ENCODE assay signal across 8 cellular contexts in the genomic region with DNA sequence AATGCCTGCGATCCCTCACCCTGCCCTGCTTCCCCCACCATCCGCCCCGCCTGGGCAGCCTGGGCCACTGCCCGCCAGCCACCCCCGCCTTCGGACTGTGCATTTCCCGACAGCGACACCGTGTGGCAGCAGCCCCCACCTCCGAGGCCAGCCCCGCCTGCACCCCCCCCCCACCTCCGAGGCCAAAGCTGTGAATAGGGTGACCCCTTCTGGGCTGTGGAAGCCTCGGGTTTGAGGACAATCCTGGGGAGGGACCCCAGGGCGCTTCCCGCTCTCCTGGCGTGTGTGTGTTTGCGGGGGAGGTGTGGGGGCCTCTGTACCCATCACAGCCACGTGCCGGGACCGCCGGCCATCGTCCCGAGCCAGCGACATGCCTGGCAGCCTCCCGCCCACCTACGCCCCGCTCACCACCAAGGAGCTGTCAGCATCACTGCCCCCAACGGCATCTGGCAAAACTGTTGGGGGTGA. TPM values are rescaled to one million over a fixed set of nuclear protein-coding genes. Genes with fewer than 3 reads are reported as not detected.
DNase-seq lines count a peak whose midpoint lies in the region; ATAC-seq and TF ChIP-seq lines count a peak whose summit lies in the region.

No MANE protein-coding gene starts in this region.

- WGBS in esophagus muscularis mucosa = no CpG with 5 or more reads among the region's 28 CpGs

- TF ChIP-seq POLR2A in esophagus muscularis mucosa (IDR thresholded peaks at IDR 0.05; ENCODE audit: low read depth) = no peak

- no peak for TF ChIP-seq EP300 in esophagus muscularis mucosa (IDR thresholded peaks at IDR 0.05)

- H3K27ac ChIP-seq in PC-3 (ENCODE audit: low read length) = no peak overlapping the region
- peak overlapping the region; percentile 79 to 85 (median 82) for H3K27ac ChIP-seq in esophagus muscularis mucosa (replicated peaks in 1 of 4)
- no peak overlapping the region for H3K27ac ChIP-seq in naive thymus-derived CD4-positive, alpha-beta T cell (ENCODE audit: low read depth, low read length)

- no peak overlapping the region for H2AFZ ChIP-seq in PC-3 (ENCODE audit: low read length)

- no peak overlapping the region for H3K4me3 ChIP-seq in PC-3 (ENCODE audit: low read length)
- H3K4me3 ChIP-seq in esophagus muscularis mucosa = no peak overlapping the region
- no peak overlapping the region for H3K4me3 ChIP-seq in naive thymus-derived CD4-positive, alpha-beta T cell (ENCODE audit: low read length)

- CTCF ChIA-PET in PC-3 (lab: Charles Lee) = interaction anchor here (0.7 to 1.0 kb wide), 4 partner anchors 103 to 163 kb away, joined by 4 to 12 read pairs (median 8); no protein-coding TSS in a partner anchor
- CTCF ChIA-PET in naive thymus-derived CD4-positive, alpha-beta T cell (lab: Charles Lee) = interaction anchor here (0.8 to 7.9 kb wide), 11 partner anchors 9 to 200 kb away, joined by 3 to 112 read pairs (median 7); no protein-coding TSS in a partner anchor

- H3K9me3 ChIP-seq in PC-3 (ENCODE audit: low read length) = no peaks in the 10 kb centered on the region
- H3K9me3 ChIP-seq in esophagus muscularis mucosa = no peaks in the 10 kb centered on the region
- H3K9me3 ChIP-seq in naive thymus-derived CD4-positive, alpha-beta T cell (ENCODE audit: control insufficient read depth in 2 of 3, low read length in 3 of 3) = no peaks in the 10 kb centered on the region

- peaks cover 3% of the 10 kb centered on the region for H3F3A ChIP-seq in PC-3 (ENCODE audit: low read length, unreplicated experiment)

- H4K20me1 ChIP-seq in PC-3 (ENCODE audit: low read length) = no peaks in the 10 kb centered on the region

- H3K27me3 ChIP-seq in PC-3 (ENCODE audit: low read length) = no peaks in the 10 kb centered on the region
- no peaks in the 10 kb centered on the region for H3K27me3 ChIP-seq in esophagus muscularis mucosa
- H3K27me3 ChIP-seq in naive thymus-derived CD4-positive, alpha-beta T cell (ENCODE audit: control insufficient read depth in 2 of 2, insufficient read depth in 2 of 2, low read length in 2 of 2) = no peaks in the 10 kb centered on the region

- H3K4me1 Mint-ChIP-seq in activated T-cell treated with anti-CD3 and anti-CD28 coated beads, Interleukin-2, amount 50 U/mL, for 4 hours (ENCODE audit: low read depth) = peaks cover 1% of the 10 kb centered on the region
- H3K4me1 Mint-ChIP-seq in naive thymus-derived CD4-positive, alpha-beta T cell = peaks cover 0 to 6% (median 0%) of the 10 kb centered on the region in 7 donors

- H3K4me2 ChIP-seq in PC-3 (ENCODE audit: low read length) = no peak overlapping the region

- peak; percentile 85 for TF ChIP-seq CTCF in PC-3 (conservative IDR thresholded peaks at IDR 0.05; ENCODE audit: low read depth, low read length)
- TF ChIP-seq CTCF in esophagus muscularis mucosa (IDR thresholded peaks at IDR 0.05) = peak; percentile 94 to 98 (median 96)

- no peak overlapping the region for H3K9ac ChIP-seq in PC-3 (ENCODE audit: low read length)

- no peaks in the 10 kb centered on the region for H3K36me3 Mint-ChIP-seq in activated T-cell treated with anti-CD3 and anti-CD28 coated beads, Interleukin-2, amount 50 U/mL, for 4 hours (ENCODE audit: insufficient read depth)
- no peaks in the 10 kb centered on the region for H3K36me3 Mint-ChIP-seq in naive thymus-derived CD4-positive, alpha-beta T cell

- POLR2A ChIA-PET in PC-3 (lab: Charles Lee; ENCODE audit: unreplicated experiment) = interaction anchor here (0.6 to 0.8 kb wide), 3 partner anchors 20 to 219 kb away, joined by 6 to 9 read pairs (median 6); a partner anchor contains a TSS
- POLR2A ChIA-PET in naive thymus-derived CD4-positive, alpha-beta T cell (lab: Charles Lee) = interaction anchor here (0.6 to 1.7 kb wide), 5 partner anchors 43 to 110 kb away, joined by 3 to 6 read pairs (median 4); no protein-coding TSS in a partner anchor

- ATAC-seq in HG03175 (IDR thresholded peaks at IDR 0.05; ENCODE audit: unreplicated experiment) = peak; percentile 60
- peak; percentile 58 for ATAC-seq in PC-3
- ATAC-seq in activated T-cell treated with anti-CD3 and anti-CD28 coated beads, Interleukin-2, amount 50 U/mL, for 4 hours = peak; percentile 93 to 94
- ATAC-seq in naive thymus-derived CD4-positive, alpha-beta T cell = peak; percentile 98
- no peak for ATAC-seq in HG03457 (IDR thresholded peaks at IDR 0.05; ENCODE audit: unreplicated experiment)

- H3K9me3 Mint-ChIP-seq in activated T-cell treated with anti-CD3 and anti-CD28 coated beads, Interleukin-2, amount 50 U/mL, for 4 hours = no peaks in the 10 kb centered on the region
- no peaks in the 10 kb centered on the region for H3K9me3 Mint-ChIP-seq in naive thymus-derived CD4-positive, alpha-beta T cell

- H3K27ac Mint-ChIP-seq in naive thymus-derived CD4-positive, alpha-beta T cell = no peak overlapping the region

- no TSS peak for BruUV-seq in PC-3 (replicated peaks; lab: Mats Ljungman, UMichigan)

- intact Hi-C loops in PC-3 (cut with micrococcal nuclease) = loop anchor here (2.0 kb wide), 1 partner anchor 110 kb away; no protein-coding TSS in a partner anchor
- intact Hi-C loops in esophagus muscularis mucosa (cut with DNase I) = loop anchor here (1.0 kb wide), 1 partner anchor 110 kb away; no protein-coding TSS in a partner anchor
- intact Hi-C loops in naive thymus-derived CD4-positive, alpha-beta T cell (cut with micrococcal nuclease) = loop anchor here (1.0 kb wide), 4 partner anchors 80 to 121 kb away; no protein-coding TSS in a partner anchor

- DNase-seq in DMS53 (lab: John Stamatoyannopoulos, UW) (peak; percentile 90), PC-3 (peak; percentile 76), esophagus muscularis mucosa (ENCODE audit: extremely low spot score) (peak; percentile 99)
- peak; percentile 80 for DNase-seq in activated T-cell treated with anti-CD3 and anti-CD28 coated beads, Interleukin-2, amount 50 U/mL, for 4 hours
- DNase-seq in naive thymus-derived CD4-positive, alpha-beta T cell = peak; percentile 58 to 87 (median 80)
- peak; percentile 62 to 79 for DNase-seq in stimulated activated CD8-positive, alpha-beta memory T cell treated with anti-CD3 and anti-CD28 coated beads, Interleukin-7, amount 100 ng/mL, for 1 hour (ENCODE audit: low read depth in 2 of 2)

- H3K79me2 ChIP-seq in PC-3 (ENCODE audit: low read length) = no peaks in the 10 kb centered on the region

- H3K27me3 Mint-ChIP-seq in activated T-cell treated with anti-CD3 and anti-CD28 coated beads, Interleukin-2, amount 50 U/mL, for 4 hours (ENCODE audit: low read depth) = no peaks in the 10 kb centered on the region
- H3K27me3 Mint-ChIP-seq in naive thymus-derived CD4-positive, alpha-beta T cell = no peaks in the 10 kb centered on the region

- no peak overlapping the region for H3K4me3 Mint-ChIP-seq in activated T-cell treated with anti-CD3 and anti-CD28 coated beads, Interleukin-2, amount 50 U/mL, for 4 hours
- H3K4me3 Mint-ChIP-seq in naive thymus-derived CD4-positive, alpha-beta T cell = no peak overlapping the region

- H3K4me1 ChIP-seq in PC-3 (ENCODE audit: insufficient read depth, low read length) (no peaks in the 10 kb centered on the region), esophagus muscularis mucosa (peaks cover 53 to 75% (median 70%) of the 10 kb centered on the region in 4 donors)
- peaks cover 0 to 4% of the 10 kb centered on the region in 2 donors for H3K4me1 ChIP-seq in naive thymus-derived CD4-positive, alpha-beta T cell (ENCODE audit: control insufficient read depth in 2 of 2, insufficient read depth in 2 of 2, low read length in 2 of 2)

- no peaks in the 10 kb centered on the region; the same call in 1 of the 2 replicates for H3K36me3 ChIP-seq in PC-3 (ENCODE audit: low read depth, low read length)
- H3K36me3 ChIP-seq in esophagus muscularis mucosa = peaks cover 0 to 28% (median 25%) of the 10 kb centered on the region in 4 donors
- peaks cover 0 to 14% (median 0%) of the 10 kb centered on the region in 3 experiments for H3K36me3 ChIP-seq in naive thymus-derived CD4-positive, alpha-beta T cell (ENCODE audit: control insufficient read depth in 2 of 3, insufficient read depth in 3 of 3, low read length in 3 of 3)

- H3K9me2 ChIP-seq in PC-3 (replicated peaks; ENCODE audit: low read length) = no peaks in the 10 kb centered on the region

RNA-seq across cellular contexts. Expression of a gene that starts 33.8 kb away (rescaled TPM):
- 6.0 and 7.7 TPM in 2 replicates for total RNA-seq in PC-3 (2014; rRNA removed)
- total RNA-seq in activated T-cell treated with anti-CD3 and anti-CD28 coated beads, Interleukin-2, amount 50 U/mL, for 4 hours = 1 to 10 TPM; 5.6 to 7.0 (median 5.9) TPM
- total RNA-seq in esophagus muscularis mucosa = 10 to 100 TPM; 17.0 to 50.9 (median 26.8) TPM
- 10 to 100 TPM; 13.7 to 21.6 (median 18.5) TPM for total RNA-seq in naive thymus-derived CD4-positive, alpha-beta T cell
- 1 to 10 TPM; 3.7 to 5.1 TPM for polyA plus RNA-seq in naive thymus-derived CD4-positive, alpha-beta T cell

Comparison
In these comparisons a context has a peak if more than half of its experiments do, and no peak if none do; other contexts are left out.
1. H3K27ac ChIP-seq: peak in esophagus muscularis mucosa (4 of 4); none in PC-3 (single experiment) and naive thymus-derived CD4-positive, alpha-beta T cell (single experiment).
2. Peak in every context shown above with its lines, with median percentiles within 50 percentile points of each other: DNase-seq.